8 cellular contexts compared by ENCODE assay signal in genomic region chr4:127997534-127998388, GRCh38. TPM values are rescaled to one million over a fixed set of nuclear protein-coding genes. Genes with fewer than 3 reads are reported as not detected.
DNase-seq lines count a peak whose midpoint lies in the region; ATAC-seq and TF ChIP-seq lines count a peak whose summit lies in the region.

No MANE protein-coding gene starts in this region.

- DNase-seq in SK-N-SH (no peak), ecto neural progenitor cell (ENCODE audit: low spot score) (no peak), H7 (no peak)
- DNase-seq in Jurkat, Clone E6-1 (ENCODE audit: low read depth, low spot score), result peak; percentile 40
- DNase-seq in activated naive CD4-positive, alpha-beta T cell treated with anti-CD3 and anti-CD28 coated beads, Interleukin-2, amount 50 U/mL, for 72 hours (ENCODE audit: low spot score in 2 of 2), result peak in 1 of 2 donors; percentile 12
- DNase-seq in naive thymus-derived CD8-positive, alpha-beta T cell, result no peak

- POLR2A ChIA-PET in SK-N-SH (lab: Yijun Ruan, JAX), result no interaction called here
- POLR2A ChIA-PET in naive thymus-derived CD8-positive, alpha-beta T cell (lab: Charles Lee), result no interaction called here

- peaks cover 16 to 35% of the 10 kb centered on the region in 2 donors for H3K36me3 Mint-ChIP-seq in activated naive CD4-positive, alpha-beta T cell treated with anti-CD3 and anti-CD28 coated beads, Interleukin-2, amount 50 U/mL, for 72 hours
- peaks cover 23 to 71% (median 58%) of the 10 kb centered on the region in 3 donors for H3K36me3 Mint-ChIP-seq in naive thymus-derived CD8-positive, alpha-beta T cell

- no peak for TF ChIP-seq EP300 in SK-N-SH (IDR thresholded peaks at IDR 0.05; ENCODE audit: borderline replicate concordance in 1 of 2, low read depth in 1 of 2, low read length in 1 of 2)

- WGBS in SK-N-SH (ENCODE audit: low lambda C conversion rate), result 86% methylated on average over 8 of the region's 8 CpGs

- peaks cover 0 to 22% of the 10 kb centered on the region in 2 experiments for H3K36me3 ChIP-seq in SK-N-SH (replicated peaks in 1 of 2; ENCODE audit: control insufficient read depth in 1 of 2, insufficient read depth in 2 of 2, low read length in 1 of 2)
- H3K36me3 ChIP-seq in H7 (replicated peaks; ENCODE audit: control insufficient read depth, insufficient read depth, low read length), result no peaks in the 10 kb centered on the region

- no peak overlapping the region for H2AFZ ChIP-seq in SK-N-SH (ENCODE audit: low read depth)

- H3K4me2 ChIP-seq in SK-N-SH, result no peak overlapping the region

- H4K20me1 ChIP-seq in SK-N-SH (ENCODE audit: insufficient read depth), result no peaks in the 10 kb centered on the region

- no peak overlapping the region for H3K4me3 Mint-ChIP-seq in naive thymus-derived CD8-positive, alpha-beta T cell

- no peaks in the 10 kb centered on the region for H3K4me1 ChIP-seq in SK-N-SH (ENCODE audit: control insufficient read depth in 1 of 2, insufficient read depth in 2 of 2, low read depth in 1 of 2, low read length in 1 of 2)

- no peaks in the 10 kb centered on the region; the same call in 1 of the 2 replicates for H3K9me3 ChIP-seq in SK-N-SH

- CTCF ChIA-PET in SK-N-SH (lab: Yijun Ruan, JAX), result interaction anchor here (0.8 kb wide), 1 partner anchor 49 kb away, joined by 3 read pairs; no protein-coding TSS in a partner anchor

- H3K27me3 ChIP-seq in SK-N-SH (ENCODE audit: insufficient read depth) (no peaks in the 10 kb centered on the region), H7 (ENCODE audit: control insufficient read depth, insufficient read depth, low read length) (no peaks in the 10 kb centered on the region)

- peaks cover 3% of the 10 kb centered on the region for H3F3A ChIP-seq in SK-N-SH (replicated peaks; ENCODE audit: insufficient read depth)

- TF ChIP-seq CTCF in SK-N-SH (IDR thresholded peaks at IDR 0.05), result no peak

- no peak for TF ChIP-seq RAD21 in SK-N-SH (IDR thresholded peaks at IDR 0.05; ENCODE audit: low read length)

- H3K9ac ChIP-seq in SK-N-SH, result no peak overlapping the region

- H3K9me3 Mint-ChIP-seq in activated naive CD4-positive, alpha-beta T cell treated with anti-CD3 and anti-CD28 coated beads, Interleukin-2, amount 50 U/mL, for 72 hours, result peaks cover 0 to 5% of the 10 kb centered on the region in 2 donors
- H3K9me3 Mint-ChIP-seq in naive thymus-derived CD8-positive, alpha-beta T cell, result peaks cover 0 to 24% (median 4%) of the 10 kb centered on the region in 9 donors

- H3K4me1 Mint-ChIP-seq in naive thymus-derived CD8-positive, alpha-beta T cell, result peaks cover 8 to 41% (median 18%) of the 10 kb centered on the region in 4 donors

- H3K27ac ChIP-seq in SK-N-SH (ENCODE audit: low read depth in 2 of 2, low read length in 1 of 2), result no peak overlapping the region

- H3K9me2 ChIP-seq in SK-N-SH, result no peaks in the 10 kb centered on the region

- peak overlapping the region; percentile 40 to 61 for H3K27ac Mint-ChIP-seq in activated naive CD4-positive, alpha-beta T cell treated with anti-CD3 and anti-CD28 coated beads, Interleukin-2, amount 50 U/mL, for 72 hours
- H3K27ac Mint-ChIP-seq in naive thymus-derived CD8-positive, alpha-beta T cell, result peak overlapping the region in 6 of 10 donors; percentile 32 to 85 (median 68)

- ATAC-seq in SK-N-SH treated with all-trans-retinoic acid at 6 μM for 48 hours (peak; percentile 62; the same call in 2 of the 3 replicates), GM21825 (IDR thresholded peaks at IDR 0.05; ENCODE audit: unreplicated experiment) (peak; percentile 96)
- peak; percentile 99 to 100 for ATAC-seq in activated naive CD4-positive, alpha-beta T cell treated with anti-CD3 and anti-CD28 coated beads, Interleukin-2, amount 50 U/mL, for 72 hours
- no peak for ATAC-seq in naive thymus-derived CD8-positive, alpha-beta T cell

- H3K79me2 ChIP-seq in SK-N-SH (ENCODE audit: insufficient read depth), result no peaks in the 10 kb centered on the region

- H3K4me3 ChIP-seq in SK-N-SH (ENCODE audit: low read depth in 2 of 2, low read length in 1 of 2) (no peak overlapping the region), H7 (ENCODE audit: insufficient read depth, low read depth, low read length) (no peak overlapping the region)
- no peak overlapping the region for H3K4me3 ChIP-seq in Jurkat, Clone E6-1 (ENCODE audit: low read length)

- no peaks in the 10 kb centered on the region for H3K27me3 Mint-ChIP-seq in naive thymus-derived CD8-positive, alpha-beta T cell

TF ChIP-seq in SK-N-SH treated with all-trans-retinoic acid at 6 μM for 48 hours, 23 proteins besides CTCF, POLR2A, EP300 and RAD21:
- no peak for TF ChIP-seq RARB (CRISPR knock-in tag; IDR thresholded peaks at IDR 0.05)
- TF ChIP-seq ZNF8 (CRISPR knock-in tag; IDR thresholded peaks at IDR 0.05), result no peak
- no peak for TF ChIP-seq ZNF565 (CRISPR knock-in tag; conservative IDR thresholded peaks at IDR 0.05; ENCODE audit: low read depth)
- TF ChIP-seq PPARA (CRISPR knock-in tag; IDR thresholded peaks at IDR 0.05; ENCODE audit: borderline replicate concordance), result no peak
- TF ChIP-seq ZC3H10 (CRISPR knock-in tag; IDR thresholded peaks at IDR 0.05), result no peak
- no peak for TF ChIP-seq CSDC2 (CRISPR knock-in tag; IDR thresholded peaks at IDR 0.05)
- no peak for TF ChIP-seq TOX (CRISPR knock-in tag; IDR thresholded peaks at IDR 0.05; ENCODE audit: borderline replicate concordance)
- TF ChIP-seq BACH2 (CRISPR knock-in tag; IDR thresholded peaks at IDR 0.05; ENCODE audit: borderline replicate concordance), result no peak

TF ChIP-seq in SK-N-SH, 30 proteins besides CTCF, POLR2A, EP300 and RAD21:
- TF ChIP-seq IRF3 (IDR thresholded peaks at IDR 0.05; ENCODE audit: low read depth, low read length), result no peak
- no peak for TF ChIP-seq RXRA (IDR thresholded peaks at IDR 0.05; ENCODE audit: borderline replicate concordance, low read depth)
- TF ChIP-seq NRF1 (IDR thresholded peaks at IDR 0.05; ENCODE audit: low read depth, low read length), result no peak
- TF ChIP-seq FOXM1 (IDR thresholded peaks at IDR 0.05; ENCODE audit: low read depth), result no peak
- TF ChIP-seq NFIC (IDR thresholded peaks at IDR 0.05; ENCODE audit: borderline replicate concordance), result no peak
- no peak for TF ChIP-seq JUND (IDR thresholded peaks at IDR 0.05)
- no peak for TF ChIP-seq ELF1 (IDR thresholded peaks at IDR 0.05)
- no peak for TF ChIP-seq GABPA (IDR thresholded peaks at IDR 0.05; ENCODE audit: low read depth)
- no peak for TF ChIP-seq USF1 (IDR thresholded peaks at IDR 0.05; ENCODE audit: borderline replicate concordance, low read depth)
- TF ChIP-seq SIN3A (IDR thresholded peaks at IDR 0.05; ENCODE audit: borderline replicate concordance, low read depth, low read length), result no peak
- TF ChIP-seq TCF12 (IDR thresholded peaks at IDR 0.05), result no peak
- no peak for TF ChIP-seq SMC3 (IDR thresholded peaks at IDR 0.05; ENCODE audit: low read depth, low read length)

RNA-seq across cellular contexts. Expression of gene ABHD18, which starts 32.6 kb away (rescaled TPM):
- 2.0 and 2.1 TPM in 2 replicates for polyA plus RNA-seq in SK-N-SH (2012; rRNA removed)
- polyA plus RNA-seq in SK-N-SH (2012; cell fraction: cytosol; rRNA removed), result 1.9 and 2.3 TPM in 2 replicates
- polyA plus RNA-seq in SK-N-SH (2012; cell fraction: nucleus; rRNA removed), result 5.2 and 8.8 TPM in 2 replicates
- 17.6 TPM for polyA plus RNA-seq in Jurkat, Clone E6-1 (2012; ENCODE audit: insufficient read depth, insufficient read length)
- 10 to 100 TPM; 22.7 to 28.7 TPM for total RNA-seq in activated naive CD4-positive, alpha-beta T cell treated with anti-CD3 and anti-CD28 coated beads, Interleukin-2, amount 50 U/mL, for 72 hours
- 10 to 100 TPM; 27.5 to 27.6 TPM for total RNA-seq in naive thymus-derived CD8-positive, alpha-beta T cell
- polyA plus RNA-seq in naive thymus-derived CD8-positive, alpha-beta T cell, result 10 to 100 TPM in 1 of 3 donors, 1 to 10 TPM in 2; 6.8 to 14.6 (median 9.0) TPM
- total RNA-seq in H7 (2014; rRNA removed; shearing (Covaris generic)), result 16.3 and 17.8 TPM in 2 replicates

RNA-seq across cellular contexts. Expression of gene MFSD8, which starts 32.8 kb away (rescaled TPM):
- 7.5 and 12.8 TPM in 2 replicates for polyA plus RNA-seq in SK-N-SH (2012; rRNA removed)
- 6.9 and 7.2 TPM in 2 replicates for polyA plus RNA-seq in SK-N-SH (2012; cell fraction: cytosol; rRNA removed)
- polyA plus RNA-seq in SK-N-SH (2012; cell fraction: nucleus; rRNA removed), result 12.4 and 41.0 TPM in 2 replicates
- 10.3 TPM for polyA plus RNA-seq in Jurkat, Clone E6-1 (2012; ENCODE audit: insufficient read depth, insufficient read length)
- 10 to 100 TPM; 16.8 to 21.2 TPM for total RNA-seq in activated naive CD4-positive, alpha-beta T cell treated with anti-CD3 and anti-CD28 coated beads, Interleukin-2, amount 50 U/mL, for 72 hours
- total RNA-seq in naive thymus-derived CD8-positive, alpha-beta T cell, result 10 to 100 TPM; 43.0 to 44.3 TPM
- 1 to 10 TPM; 5.8 to 7.8 (median 7.6) TPM for polyA plus RNA-seq in naive thymus-derived CD8-positive, alpha-beta T cell
- 15.7 and 16.2 TPM in 2 replicates for total RNA-seq in H7 (2014; rRNA removed; shearing (Covaris generic))

Comparison
In these comparisons a context has a peak if more than half of its experiments do, and no peak if none do; other contexts are left out.
1. ATAC-seq: peak in SK-N-SH treated with all-trans-retinoic acid at 6 μM for 48 hours (single experiment), GM21825 (single experiment) and activated naive CD4-positive, alpha-beta T cell treated with anti-CD3 and anti-CD28 coated beads, Interleukin-2, amount 50 U/mL, for 72 hours (2 of 2); none in naive thymus-derived CD8-positive, alpha-beta T cell (0 of 2).